Comparison of ENCODE assay signal across 25 cellular contexts in the genomic region with DNA sequence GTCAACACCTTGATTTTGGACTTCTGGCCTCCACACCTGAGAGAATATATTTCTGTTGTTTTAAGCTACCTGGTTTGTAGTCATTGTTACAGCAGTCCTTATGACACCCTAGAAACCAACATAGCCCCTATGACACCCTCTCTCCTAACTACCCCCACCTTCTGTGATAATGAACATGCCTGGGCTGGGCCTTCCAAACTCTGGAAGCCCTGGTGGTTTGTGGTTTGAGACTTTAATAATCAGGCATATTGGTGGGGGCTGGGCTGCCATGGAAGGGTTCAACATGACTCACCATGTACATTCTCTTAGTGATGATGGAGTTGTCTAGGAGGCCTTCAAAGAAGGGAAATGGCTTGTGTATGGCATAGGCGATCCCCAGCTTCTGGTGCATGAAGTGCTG. TPM values are rescaled to one million over a fixed set of nuclear protein-coding genes. Genes with fewer than 3 reads are reported as not detected.
A peak's percentile ranks its signal among the peaks of the same experiment; 100 is the strongest.
DNase-seq lines count a peak whose midpoint lies in the region; ATAC-seq and TF ChIP-seq lines count a peak whose summit lies in the region.
"Had no signal": no experiment of that assay in that cellular context is flagged by ENCODE, and none has a peak within 500 bp of the region (broad histone marks: within the 10 kb centered on the region; RNA-seq: fewer than 3 reads in every experiment).

No MANE protein-coding gene starts in this region.

- no peaks in the 10 kb centered on the region for H3K9me3 Mint-ChIP-seq in activated naive CD4-positive, alpha-beta T cell treated with anti-CD3 and anti-CD28 coated beads, Interleukin-2, amount 50 U/mL, for 24 hours
- H3K9me3 Mint-ChIP-seq in activated T-helper 17 cell treated with anti-CD3 and anti-CD28 coated beads, Interleukin-2, amount 50 U/mL, for 72 hours, result no peaks in the 10 kb centered on the region
- H3K9me3 Mint-ChIP-seq: dendritic cell treated with granulocyte-macrophage colony-stimulating factor and Interleukin-4, amounts not matched to agents 40 ng/mL and 50 ng/mL, for 4 days; H9; immature natural killer cell had no signal

- no peaks in the 10 kb centered on the region for H3K27me3 Mint-ChIP-seq in activated naive CD4-positive, alpha-beta T cell treated with anti-CD3 and anti-CD28 coated beads, Interleukin-2, amount 50 U/mL, for 24 hours
- H3K27me3 Mint-ChIP-seq in activated T-helper 17 cell treated with anti-CD3 and anti-CD28 coated beads, Interleukin-2, amount 50 U/mL, for 72 hours, result no peaks in the 10 kb centered on the region
- H3K27me3 Mint-ChIP-seq: dendritic cell treated with granulocyte-macrophage colony-stimulating factor and Interleukin-4, amounts not matched to agents 40 ng/mL and 50 ng/mL, for 4 days had no signal

- H3K27ac Mint-ChIP-seq in activated naive CD4-positive, alpha-beta T cell treated with anti-CD3 and anti-CD28 coated beads, Interleukin-2, amount 50 U/mL, for 24 hours, result peak overlapping the region; percentile 12
- H3K27ac Mint-ChIP-seq in activated T-helper 17 cell treated with anti-CD3 and anti-CD28 coated beads, Interleukin-2, amount 50 U/mL, for 72 hours, result no peak overlapping the region
- H3K27ac Mint-ChIP-seq: dendritic cell treated with granulocyte-macrophage colony-stimulating factor and Interleukin-4, amounts not matched to agents 40 ng/mL and 50 ng/mL, for 4 days; H9 had no signal

- no peak overlapping the region for H3K4me2 ChIP-seq in hepatocyte

- H3K36me3 ChIP-seq in neutrophil (peaks cover 59% of the 10 kb centered on the region), hepatocyte (replicated peaks; ENCODE audit: insufficient read depth, low read depth) (no peaks in the 10 kb centered on the region)

- 100% methylated on average over 1 of the region's 1 CpG for WGBS in hepatocyte (ENCODE audit: low lambda C conversion rate, missing lambda C conversion rate)

- no peak overlapping the region for H3K4me3 Mint-ChIP-seq in activated naive CD4-positive, alpha-beta T cell treated with anti-CD3 and anti-CD28 coated beads, Interleukin-2, amount 50 U/mL, for 24 hours
- peak overlapping the region; percentile 8 for H3K4me3 Mint-ChIP-seq in activated T-helper 17 cell treated with anti-CD3 and anti-CD28 coated beads, Interleukin-2, amount 50 U/mL, for 72 hours
- H3K4me3 Mint-ChIP-seq: dendritic cell treated with granulocyte-macrophage colony-stimulating factor and Interleukin-4, amounts not matched to agents 40 ng/mL and 50 ng/mL, for 4 days; H9 had no signal

- H3K79me2 ChIP-seq in hepatocyte, result no peaks in the 10 kb centered on the region

- H3K4me1 ChIP-seq in neutrophil (ENCODE audit: control insufficient read depth in 1 of 2, insufficient read depth in 1 of 2, low read depth in 1 of 2, low read length in 1 of 2), result peaks cover 34 to 37% of the 10 kb centered on the region in 2 experiments
- H3K4me1 ChIP-seq in hepatocyte (ENCODE audit: insufficient read depth), result peaks cover 5% of the 10 kb centered on the region

- H3K27ac ChIP-seq in neutrophil, result peak overlapping the region; percentile 1
- no peak overlapping the region for H3K27ac ChIP-seq in hepatocyte
- H3K27ac ChIP-seq: heart right ventricle, SK-N-MC, stomach, transverse colon had no signal

- H3K4me3 ChIP-seq in Jurkat, Clone E6-1 (ENCODE audit: low read length), result no peak overlapping the region
- H3K4me3 ChIP-seq in neutrophil (ENCODE audit: low read depth in 1 of 2, low read length in 1 of 2), result no peak overlapping the region
- H3K4me3 ChIP-seq in hepatocyte, result no peak overlapping the region
- H3K4me3 ChIP-seq: heart right ventricle, SK-N-MC, stomach, transverse colon had no signal

- no peak for TF ChIP-seq CTCF in neutrophil (IDR thresholded peaks at IDR 0.05)
- TF ChIP-seq CTCF in hepatocyte (IDR thresholded peaks at IDR 0.05; ENCODE audit: poor library complexity), result no peak

- no peaks in the 10 kb centered on the region for H4K20me1 ChIP-seq in hepatocyte (ENCODE audit: insufficient read depth, poor library complexity, severe bottlenecking)

- ATAC-seq in activated T-helper 17 cell treated with anti-CD3 and anti-CD28 coated beads, Interleukin-2, amount 50 U/mL, for 72 hours (replicated peaks), result no peak
- ATAC-seq: activated CD4-positive, CD25-positive, alpha-beta regulatory T cell treated with anti-CD3 and anti-CD28 coated beads, Interleukin-2, amount 50 U/mL, for 24 hours; heart right ventricle had no signal

- H2AFZ ChIP-seq in hepatocyte, result no peak overlapping the region

- H3K9me2 ChIP-seq in hepatocyte (replicated peaks; ENCODE audit: insufficient read depth), result no peaks in the 10 kb centered on the region

- H3K4me1 Mint-ChIP-seq in activated naive CD4-positive, alpha-beta T cell treated with anti-CD3 and anti-CD28 coated beads, Interleukin-2, amount 50 U/mL, for 24 hours, result peaks cover 73% of the 10 kb centered on the region
- H3K4me1 Mint-ChIP-seq in activated T-helper 17 cell treated with anti-CD3 and anti-CD28 coated beads, Interleukin-2, amount 50 U/mL, for 72 hours, result peaks cover 34% of the 10 kb centered on the region

- H3K27me3 ChIP-seq in neutrophil (no peaks in the 10 kb centered on the region), hepatocyte (no peaks in the 10 kb centered on the region)
- H3K27me3 ChIP-seq: heart right ventricle, stomach, transverse colon had no signal

- DNase-seq in activated naive CD4-positive, alpha-beta T cell treated with Interleukin-2 at 50 U/mL for 16 hours, result no peak
- peak; percentile 21 for DNase-seq in Jurkat, Clone E6-1 (ENCODE audit: low read depth, low spot score)
- DNase-seq in cerebellum (ENCODE audit: low spot score), result no peak
- no peak for DNase-seq in hepatocyte (ENCODE audit: low spot score)
- DNase-seq in NCI-H510A treated with DMSO at 0.1 percent for 48 hours (lab: John Stamatoyannopoulos, UW), result no peak
- DNase-seq: DMS79 treated with DMSO at 0.1 percent for 48 hours; H9; heart right ventricle; immature natural killer cell; KBM-7; NCI-H1092; NCI-H2029 treated with DMSO at 0.1 percent for 48 hours; stimulated activated CD4-positive, alpha-beta T cell treated with anti-CD3 and anti-CD28 coated beads, Interleukin-2, amount 100 ng/mL, for 24 hours; stomach; T-helper 9 cell; transverse colon had no signal

- no peaks in the 10 kb centered on the region for H3K9me3 ChIP-seq in neutrophil
- no peaks in the 10 kb centered on the region for H3K9me3 ChIP-seq in hepatocyte (ENCODE audit: low read depth)
- H3K9me3 ChIP-seq: heart right ventricle, stomach, transverse colon had no signal

- H3K36me3 Mint-ChIP-seq in activated naive CD4-positive, alpha-beta T cell treated with anti-CD3 and anti-CD28 coated beads, Interleukin-2, amount 50 U/mL, for 24 hours, result peaks cover 42% of the 10 kb centered on the region
- peaks cover 8% of the 10 kb centered on the region for H3K36me3 Mint-ChIP-seq in activated T-helper 17 cell treated with anti-CD3 and anti-CD28 coated beads, Interleukin-2, amount 50 U/mL, for 72 hours (ENCODE audit: low read depth)

RNA-seq across cellular contexts. Expression of gene SP110, which starts 3.3 kb away (rescaled TPM):
- polyA plus RNA-seq in Jurkat, Clone E6-1 (2012; ENCODE audit: insufficient read depth, insufficient read length), result 36.7 TPM
- total RNA-seq in activated T-helper 17 cell treated with anti-CD3 and anti-CD28 coated beads, Interleukin-2, amount 50 U/mL, for 72 hours, result 10 to 100 TPM; 53.1 to 56.8 TPM
- total RNA-seq in cerebellum, result 6.0 TPM
- 5.1 and 15.9 TPM in 2 replicates for total RNA-seq in hepatocyte
- 10.9 and 14.5 TPM in 2 replicates for polyA plus RNA-seq in hepatocyte

RNA-seq across cellular contexts. Expression of gene SP140, which starts 9.0 kb away (rescaled TPM):
- 0.97 TPM for polyA plus RNA-seq in Jurkat, Clone E6-1 (2012; ENCODE audit: insufficient read depth, insufficient read length)
- total RNA-seq in activated T-helper 17 cell treated with anti-CD3 and anti-CD28 coated beads, Interleukin-2, amount 50 U/mL, for 72 hours, result 10 to 100 TPM; 60.8 to 91.7 TPM
- total RNA-seq in cerebellum (1.6 TPM), hepatocyte (0.08 and 0.53 TPM in 2 replicates)
- polyA plus RNA-seq in hepatocyte, result 0.40 and 0.51 TPM in 2 replicates
- total RNA-seq: bronchial epithelial cell, endothelial cell of umbilical vein, pulmonary artery endothelial cell had no signal
- polyA plus RNA-seq: endothelial cell of umbilical vein had no signal

Comparison
In these comparisons a context has a peak if more than half of its experiments do, and no peak if none do; other contexts are left out.
1. RNA of gene SP140, which starts 9.0 kb away (total RNA-seq): 60.8 to 91.7 TPM in activated T-helper 17 cell treated with anti-CD3 and anti-CD28 coated beads, Interleukin-2, amount 50 U/mL, for 72 hours; 1.6 TPM in cerebellum (single experiment) and 0.08 to 0.53 TPM in hepatocyte; every median in the first group is over 10 times any median in the second.